Comparison of ENCODE assay signal across 12 cellular contexts in genomic region chr4:152310223-152310622, GRCh38.
DNase-seq lines count a peak whose midpoint lies in the region; ATAC-seq and TF ChIP-seq lines count a peak whose summit lies in the region.
"Had no signal": no experiment of that assay in that cellular context is flagged by ENCODE, and none has a peak within 500 bp of the region (broad histone marks: within the 10 kb centered on the region; RNA-seq: fewer than 3 reads in every experiment).

No MANE protein-coding gene starts in this region.

- no peaks in the 10 kb centered on the region for H3K79me1 ChIP-seq in mesenchymal stem cell (replicated peaks; ENCODE audit: low read length, poor library complexity, severe bottlenecking)

- H2BK15ac ChIP-seq in mesenchymal stem cell (ENCODE audit: low read depth, poor library complexity, severe bottlenecking): peak overlapping the region; percentile 6

- H3K27me3 ChIP-seq in DND-41 (ENCODE audit: insufficient read depth, low read length, poor library complexity) (no peaks in the 10 kb centered on the region), mesenchymal stem cell (ENCODE audit: control insufficient read depth in 1 of 2, insufficient read depth in 1 of 2, low read length in 2 of 2) (no peaks in the 10 kb centered on the region), testis (no peaks in the 10 kb centered on the region), upper lobe of right lung (no peaks in the 10 kb centered on the region)

- H3K79me2 ChIP-seq in DND-41 (ENCODE audit: insufficient read depth, low read length): no peaks in the 10 kb centered on the region

- DNase-seq in DND-41 (peak; percentile 72), amniotic epithelial cell (ENCODE audit: low read depth) (peak; percentile 58), mesenchymal stem cell (peak; percentile 95), CD14-positive monocyte (ENCODE audit: low spot score) (no peak), testis (no peak), upper lobe of right lung (no peak)
- peak; percentile 65 for DNase-seq in Jurkat, Clone E6-1 (ENCODE audit: low read depth, low spot score)
- DNase-seq in activated T-helper 2 cell treated with anti-CD3 and anti-CD28 coated beads, Interferon-gamma antibody, Interleukin-2, Interleukin-4, amounts not matched to agents 10 μg/mL and 5 μg/mL and 100 μg/mL, durations not matched to agents 14 hours and 24 hours and 36 hours (ENCODE audit: low spot score): no peak
- DNase-seq: hippocampal formation, NCI-H1105, nucleus accumbens had no signal

- H3K4me1 ChIP-seq in DND-41 (ENCODE audit: insufficient read depth, low read length) (peaks cover 22% of the 10 kb centered on the region), mesenchymal stem cell (ENCODE audit: control insufficient read depth, insufficient read depth, low read depth, low read length) (peaks cover 4% of the 10 kb centered on the region), testis (no peaks in the 10 kb centered on the region), upper lobe of right lung (no peaks in the 10 kb centered on the region)

- no peak overlapping the region for H2BK5ac ChIP-seq in mesenchymal stem cell (ENCODE audit: low read depth, low read length, poor library complexity, severe bottlenecking)

- H3K36me3 ChIP-seq in DND-41 (ENCODE audit: insufficient read depth, low read length) (no peaks in the 10 kb centered on the region), mesenchymal stem cell (ENCODE audit: control insufficient read depth in 1 of 2, insufficient read depth in 2 of 2, low read depth in 1 of 2, low read length in 2 of 2) (peaks cover 0 to under 1% of the 10 kb centered on the region in 2 experiments), testis (ENCODE audit: low read depth, missing control alignments) (no peaks in the 10 kb centered on the region), upper lobe of right lung (no peaks in the 10 kb centered on the region)

- H2AFZ ChIP-seq in DND-41 (ENCODE audit: low read depth, low read length): no peak overlapping the region
- H2AFZ ChIP-seq in mesenchymal stem cell (ENCODE audit: low read depth, low read length): no peak overlapping the region

- H3K4me1 Mint-ChIP-seq in CD14-positive monocyte: no peaks in the 10 kb centered on the region
- H3K4me1 Mint-ChIP-seq in activated T-helper 2 cell treated with anti-CD3 and anti-CD28 coated beads, Interferon-gamma antibody, Interleukin-2, Interleukin-4, amounts not matched to agents 10 μg/mL and 5 μg/mL and 100 μg/mL, durations not matched to agents 14 hours and 24 hours and 36 hours (ENCODE audit: low read depth): no peaks in the 10 kb centered on the region

- intact Hi-C loops in CD14-positive monocyte (cut with micrococcal nuclease) (no loop called here), testis (cut with DNase I; ENCODE audit: low total_unique reads) (no loop called here), upper lobe of right lung (cut with DNase I) (no loop called here)
- intact Hi-C loops in activated T-helper 2 cell treated with anti-CD3 and anti-CD28 coated beads, Interferon-gamma antibody, Interleukin-2, Interleukin-4, amounts not matched to agents 10 μg/mL and 5 μg/mL and 100 μg/mL, durations not matched to agents 14 hours and 24 hours and 36 hours (cut with micrococcal nuclease): no loop called here

- H3K4ac ChIP-seq in mesenchymal stem cell (ENCODE audit: low read depth in 1 of 2, low read length in 2 of 2): no peak overlapping the region

- no peak overlapping the region for H3K27ac Mint-ChIP-seq in CD14-positive monocyte
- H3K27ac Mint-ChIP-seq in activated T-helper 2 cell treated with anti-CD3 and anti-CD28 coated beads, Interferon-gamma antibody, Interleukin-2, Interleukin-4, amounts not matched to agents 10 μg/mL and 5 μg/mL and 100 μg/mL, durations not matched to agents 14 hours and 24 hours and 36 hours: no peak overlapping the region

- TF ChIP-seq POLR2A in testis (IDR thresholded peaks at IDR 0.05): no peak

- TF ChIP-seq CTCF in DND-41 (IDR thresholded peaks at IDR 0.05; ENCODE audit: borderline replicate concordance, extremely low read depth, low read length, poor library complexity, severe bottlenecking): no peak
- TF ChIP-seq CTCF in CD14-positive monocyte (IDR thresholded peaks at IDR 0.05): no peak
- TF ChIP-seq CTCF in testis (IDR thresholded peaks at IDR 0.05): no peak
- TF ChIP-seq CTCF in upper lobe of right lung (IDR thresholded peaks at IDR 0.05): no peak

- peak overlapping the region; percentile 39 for H2BK120ac ChIP-seq in mesenchymal stem cell (ENCODE audit: low read depth, low read length)

- H2BK12ac ChIP-seq in mesenchymal stem cell (ENCODE audit: low read length in 2 of 2): peak overlapping the region in 1 of 2 experiments; percentile 85

- no peak overlapping the region for H3K23ac ChIP-seq in mesenchymal stem cell (ENCODE audit: low read length in 2 of 2)

- no peak overlapping the region for H4K8ac ChIP-seq in mesenchymal stem cell (ENCODE audit: low read length)

- H3K14ac ChIP-seq in mesenchymal stem cell (ENCODE audit: low read length in 2 of 2): no peak overlapping the region

- no peak overlapping the region for H2AK5ac ChIP-seq in mesenchymal stem cell (ENCODE audit: low read length, severe bottlenecking)

- H3K4me3 Mint-ChIP-seq in CD14-positive monocyte: no peak overlapping the region
- no peak overlapping the region for H3K4me3 Mint-ChIP-seq in activated T-helper 2 cell treated with anti-CD3 and anti-CD28 coated beads, Interferon-gamma antibody, Interleukin-2, Interleukin-4, amounts not matched to agents 10 μg/mL and 5 μg/mL and 100 μg/mL, durations not matched to agents 14 hours and 24 hours and 36 hours (ENCODE audit: low read depth)

- no peaks in the 10 kb centered on the region for H3K36me3 Mint-ChIP-seq in CD14-positive monocyte
- no peaks in the 10 kb centered on the region for H3K36me3 Mint-ChIP-seq in activated T-helper 2 cell treated with anti-CD3 and anti-CD28 coated beads, Interferon-gamma antibody, Interleukin-2, Interleukin-4, amounts not matched to agents 10 μg/mL and 5 μg/mL and 100 μg/mL, durations not matched to agents 14 hours and 24 hours and 36 hours (ENCODE audit: low read depth)

- H3K4me3 ChIP-seq in DND-41 (ENCODE audit: low read depth in 1 of 2, low read length in 2 of 2) (no peak overlapping the region), mesenchymal stem cell (ENCODE audit: insufficient read depth in 1 of 2, low read depth in 1 of 2, low read length in 2 of 2) (no peak overlapping the region), testis (no peak overlapping the region), upper lobe of right lung (no peak overlapping the region)
- no peak overlapping the region for H3K4me3 ChIP-seq in Jurkat, Clone E6-1 (ENCODE audit: low read length)

- H3K9ac ChIP-seq in DND-41 (ENCODE audit: low read depth, low read length): no peak overlapping the region
- no peak overlapping the region for H3K9ac ChIP-seq in mesenchymal stem cell (ENCODE audit: low read length)

- no peaks in the 10 kb centered on the region for H3K9me3 ChIP-seq in DND-41 (ENCODE audit: insufficient read depth, low read length, severe bottlenecking)
- H3K9me3 ChIP-seq in mesenchymal stem cell (ENCODE audit: control insufficient read depth, low read length): no peaks in the 10 kb centered on the region
- no peaks in the 10 kb centered on the region for H3K9me3 ChIP-seq in testis
- no peaks in the 10 kb centered on the region for H3K9me3 ChIP-seq in upper lobe of right lung

- ATAC-seq in DND-41 (ENCODE audit: insufficient read depth, low read depth): peak; percentile 95
- ATAC-seq in upper lobe of right lung: no peak
- ATAC-seq: SK-N-SH treated with all-trans-retinoic acid at 6 μM for 48 hours had no signal

- no peak overlapping the region for H4K91ac ChIP-seq in mesenchymal stem cell (ENCODE audit: low read length)

- no peaks in the 10 kb centered on the region for H3K9me3 Mint-ChIP-seq in CD14-positive monocyte
- no peaks in the 10 kb centered on the region for H3K9me3 Mint-ChIP-seq in activated T-helper 2 cell treated with anti-CD3 and anti-CD28 coated beads, Interferon-gamma antibody, Interleukin-2, Interleukin-4, amounts not matched to agents 10 μg/mL and 5 μg/mL and 100 μg/mL, durations not matched to agents 14 hours and 24 hours and 36 hours

- peak overlapping the region; percentile 22 to 26 for H3K18ac ChIP-seq in mesenchymal stem cell (ENCODE audit: low read depth in 1 of 2, low read length in 2 of 2)

- peak overlapping the region; percentile 34 for H3K27ac ChIP-seq in DND-41 (ENCODE audit: low read length)
- H3K27ac ChIP-seq in mesenchymal stem cell (ENCODE audit: low read length, poor library complexity, severe bottlenecking): peak overlapping the region; percentile 65
- no peak overlapping the region for H3K27ac ChIP-seq in testis
- no peak overlapping the region for H3K27ac ChIP-seq in upper lobe of right lung

- H3K27me3 Mint-ChIP-seq in CD14-positive monocyte (ENCODE audit: low read depth in 3 of 3): peaks cover 1 to 5% (median 2%) of the 10 kb centered on the region in 3 donors
- H3K27me3 Mint-ChIP-seq in activated T-helper 2 cell treated with anti-CD3 and anti-CD28 coated beads, Interferon-gamma antibody, Interleukin-2, Interleukin-4, amounts not matched to agents 10 μg/mL and 5 μg/mL and 100 μg/mL, durations not matched to agents 14 hours and 24 hours and 36 hours (ENCODE audit: low read depth): no peaks in the 10 kb centered on the region

- 10% methylated on average over 1 of the region's 2 CpGs for WGBS in mesenchymal stem cell
- WGBS in testis, 2 donors: 84 to 95% methylated on average over 2 of the region's 2 CpGs

- H3K4me2 ChIP-seq in DND-41 (ENCODE audit: insufficient read depth, low read length) (no peak overlapping the region; the same call in 1 of the 2 replicates), mesenchymal stem cell (ENCODE audit: low read length, poor library complexity, severe bottlenecking) (no peak overlapping the region)

- H4K20me1 ChIP-seq in DND-41 (ENCODE audit: insufficient read depth, low read length): no peaks in the 10 kb centered on the region

Comparison
In these comparisons a context has a peak if more than half of its experiments do, and no peak if none do; other contexts are left out.
1. DNase-seq: peak in DND-41 (single experiment), Jurkat, Clone E6-1 (single experiment), amniotic epithelial cell (single experiment) and mesenchymal stem cell (single experiment); none in CD14-positive monocyte (single experiment), activated T-helper 2 cell treated with anti-CD3 and anti-CD28 coated beads, Interferon-gamma antibody, Interleukin-2, Interleukin-4, amounts not matched to agents 10 μg/mL and 5 μg/mL and 100 μg/mL, durations not matched to agents 14 hours and 24 hours and 36 hours (single experiment), testis (single experiment) and upper lobe of right lung (single experiment).
2. H3K27ac ChIP-seq: peak in DND-41 (single experiment) and mesenchymal stem cell (single experiment); none in testis (0 of 2) and upper lobe of right lung (single experiment).